In the genomic region with DNA sequence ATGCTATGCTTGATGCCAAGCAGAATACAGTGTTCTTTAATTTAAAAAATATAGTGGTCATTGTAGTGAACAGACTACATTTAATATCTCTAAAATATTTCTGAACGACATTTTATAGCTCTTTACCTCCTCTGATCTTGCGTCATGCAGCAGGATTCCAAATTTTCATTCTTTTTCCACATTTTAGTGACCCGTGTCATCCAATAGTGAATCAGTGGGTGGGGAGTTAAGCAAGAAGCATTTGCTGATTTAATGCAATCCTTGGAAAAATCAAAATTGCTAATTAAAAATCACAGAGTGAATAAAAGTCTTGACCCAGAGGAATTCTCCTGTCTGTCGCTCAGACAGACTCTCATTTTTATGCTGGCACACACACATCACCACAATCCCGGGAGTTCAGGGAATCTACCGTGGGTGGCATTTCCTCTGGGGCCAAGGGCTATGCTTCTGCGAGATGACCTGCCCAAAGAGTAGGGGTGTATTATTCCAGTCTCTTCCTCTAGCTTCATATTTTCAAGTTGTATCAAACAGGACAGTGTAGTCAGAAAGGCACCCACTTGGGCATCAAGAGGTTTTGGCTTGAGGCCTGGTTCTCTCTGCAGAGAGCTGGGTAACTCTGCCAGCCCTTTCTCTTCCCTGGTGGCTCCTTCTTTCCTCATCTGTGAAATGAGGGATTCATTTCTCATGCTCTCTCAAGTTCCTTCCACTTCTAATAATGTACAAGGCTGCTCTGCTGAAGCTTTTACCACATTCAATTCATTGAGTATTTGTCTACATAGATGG, we compare ENCODE assay signal across 20 cellular contexts. TPM values are rescaled to one million over a fixed set of nuclear protein-coding genes. Genes with fewer than 3 reads are reported as not detected.
DNase-seq lines count a peak whose midpoint lies in the region; ATAC-seq lines count a peak whose summit lies in the region.
"Had no signal": no experiment of that assay in that cellular context is flagged by ENCODE, and none has a peak within 500 bp of the region (broad histone marks: within the 10 kb centered on the region; RNA-seq: fewer than 3 reads in every experiment).

No MANE protein-coding gene starts in this region.

- H3K4me1 Mint-ChIP-seq in activated T-helper 2 cell treated with anti-CD3 and anti-CD28 coated beads, Interferon-gamma antibody, Interleukin-2, Interleukin-4, amounts not matched to agents 10 μg/mL and 5 μg/mL and 100 μg/mL, durations not matched to agents 14 hours and 24 hours and 36 hours (ENCODE audit: low read depth): peaks cover 10% of the 10 kb centered on the region
- H3K4me1 Mint-ChIP-seq: CD14-positive monocyte, T-cell had no signal

- peaks cover 3% of the 10 kb centered on the region for H3K9me3 Mint-ChIP-seq in activated T-helper 2 cell treated with anti-CD3 and anti-CD28 coated beads, Interferon-gamma antibody, Interleukin-2, Interleukin-4, amounts not matched to agents 10 μg/mL and 5 μg/mL and 100 μg/mL, durations not matched to agents 14 hours and 24 hours and 36 hours
- H3K9me3 Mint-ChIP-seq: T-cell had no signal

- H3K9me3 ChIP-seq in mesenchymal stem cell (ENCODE audit: control insufficient read depth, low read length): no peaks in the 10 kb centered on the region
- H3K9me3 ChIP-seq: Caco-2 had no signal

- H3K23ac ChIP-seq in mesenchymal stem cell (ENCODE audit: low read length in 2 of 2): no peak overlapping the region

- H3K18ac ChIP-seq in mesenchymal stem cell (ENCODE audit: low read depth in 1 of 2, low read length in 2 of 2): no peak overlapping the region

- H2BK15ac ChIP-seq in mesenchymal stem cell (ENCODE audit: low read depth, poor library complexity, severe bottlenecking): no peak overlapping the region

- H3K4me3 ChIP-seq in mesenchymal stem cell (ENCODE audit: insufficient read depth in 1 of 2, low read depth in 1 of 2, low read length in 2 of 2): no peak overlapping the region

- no peak overlapping the region for H2AK5ac ChIP-seq in mesenchymal stem cell (ENCODE audit: low read length, severe bottlenecking)

- no peak for ATAC-seq in HG03159 (IDR thresholded peaks at IDR 0.05; ENCODE audit: unreplicated experiment)
- ATAC-seq: HCT116, T-cell had no signal

- no peak overlapping the region for H3K4ac ChIP-seq in mesenchymal stem cell (ENCODE audit: low read depth in 1 of 2, low read length in 2 of 2)

- H3K27me3 Mint-ChIP-seq in activated T-helper 2 cell treated with anti-CD3 and anti-CD28 coated beads, Interferon-gamma antibody, Interleukin-2, Interleukin-4, amounts not matched to agents 10 μg/mL and 5 μg/mL and 100 μg/mL, durations not matched to agents 14 hours and 24 hours and 36 hours (ENCODE audit: low read depth): peaks cover 7% of the 10 kb centered on the region

- peak; percentile 11 for DNase-seq in NCI-H1105 treated with DMSO at 0.1 percent for 48 hours (lab: John Stamatoyannopoulos, UW)
- no peak for DNase-seq in NCI-H1105 (lab: John Stamatoyannopoulos, UW)
- DNase-seq in EH (ENCODE audit: low read depth): peak; percentile 25
- DNase-seq in RPMI7951 (ENCODE audit: low read depth): peak; percentile 4
- no peak for DNase-seq in mesenchymal stem cell
- DNase-seq in SW 1271 (lab: John Stamatoyannopoulos, UW): no peak
- no peak for DNase-seq in activated T-helper 2 cell treated with anti-CD3 and anti-CD28 coated beads, Interferon-gamma antibody, Interleukin-2, Interleukin-4, amounts not matched to agents 10 μg/mL and 5 μg/mL and 100 μg/mL, durations not matched to agents 14 hours and 24 hours and 36 hours (ENCODE audit: low spot score)
- DNase-seq: 8988T, Caco-2, NCI-H1092 treated with DMSO at 0.1 percent for 48 hours, NCI-H187, NCI-H510A, OCI-M1, T-cell had no signal

- no peak overlapping the region for H3K27ac Mint-ChIP-seq in activated T-helper 2 cell treated with anti-CD3 and anti-CD28 coated beads, Interferon-gamma antibody, Interleukin-2, Interleukin-4, amounts not matched to agents 10 μg/mL and 5 μg/mL and 100 μg/mL, durations not matched to agents 14 hours and 24 hours and 36 hours
- H3K27ac Mint-ChIP-seq: T-cell had no signal

- no peak overlapping the region for H3K4me3 Mint-ChIP-seq in activated T-helper 2 cell treated with anti-CD3 and anti-CD28 coated beads, Interferon-gamma antibody, Interleukin-2, Interleukin-4, amounts not matched to agents 10 μg/mL and 5 μg/mL and 100 μg/mL, durations not matched to agents 14 hours and 24 hours and 36 hours (ENCODE audit: low read depth)
- H3K4me3 Mint-ChIP-seq: T-cell had no signal

- peaks cover 0 to 43% of the 10 kb centered on the region in 2 experiments for H3K27me3 ChIP-seq in mesenchymal stem cell (ENCODE audit: control insufficient read depth in 1 of 2, insufficient read depth in 1 of 2, low read length in 2 of 2)

- H2AFZ ChIP-seq in mesenchymal stem cell (ENCODE audit: low read depth, low read length): no peak overlapping the region

- peak overlapping the region; percentile 57 for H3K9ac ChIP-seq in mesenchymal stem cell (ENCODE audit: low read length)

- no peaks in the 10 kb centered on the region for H3K36me3 Mint-ChIP-seq in activated T-helper 2 cell treated with anti-CD3 and anti-CD28 coated beads, Interferon-gamma antibody, Interleukin-2, Interleukin-4, amounts not matched to agents 10 μg/mL and 5 μg/mL and 100 μg/mL, durations not matched to agents 14 hours and 24 hours and 36 hours (ENCODE audit: low read depth)
- H3K36me3 Mint-ChIP-seq: CD14-positive monocyte, T-cell had no signal

- H2BK120ac ChIP-seq in mesenchymal stem cell (ENCODE audit: low read depth, low read length): no peak overlapping the region

- WGBS in mesenchymal stem cell: 96% methylated on average over 2 of the region's 7 CpGs

- H3K14ac ChIP-seq in mesenchymal stem cell (ENCODE audit: low read length in 2 of 2): no peak overlapping the region

- H3K27ac ChIP-seq in mesenchymal stem cell (ENCODE audit: low read length, poor library complexity, severe bottlenecking): no peak overlapping the region
- H3K27ac ChIP-seq: RWPE1 had no signal

- no peaks in the 10 kb centered on the region for H3K79me1 ChIP-seq in mesenchymal stem cell (replicated peaks; ENCODE audit: low read length, poor library complexity, severe bottlenecking)

- H4K8ac ChIP-seq in mesenchymal stem cell (ENCODE audit: low read length): no peak overlapping the region

- no peaks in the 10 kb centered on the region for H3K36me3 ChIP-seq in mesenchymal stem cell (ENCODE audit: control insufficient read depth in 1 of 2, insufficient read depth in 2 of 2, low read depth in 1 of 2, low read length in 2 of 2)

- no peak overlapping the region for H2BK5ac ChIP-seq in mesenchymal stem cell (ENCODE audit: low read depth, low read length, poor library complexity, severe bottlenecking)

- intact Hi-C loops in activated T-helper 2 cell treated with anti-CD3 and anti-CD28 coated beads, Interferon-gamma antibody, Interleukin-2, Interleukin-4, amounts not matched to agents 10 μg/mL and 5 μg/mL and 100 μg/mL, durations not matched to agents 14 hours and 24 hours and 36 hours (cut with micrococcal nuclease): no loop called here

- H3K4me2 ChIP-seq in mesenchymal stem cell (ENCODE audit: low read length, poor library complexity, severe bottlenecking): no peak overlapping the region

- no peak overlapping the region for H2BK12ac ChIP-seq in mesenchymal stem cell (ENCODE audit: low read length in 2 of 2)

- H3K4me1 ChIP-seq in mesenchymal stem cell (ENCODE audit: control insufficient read depth, insufficient read depth, low read depth, low read length): no peaks in the 10 kb centered on the region
- H3K4me1 ChIP-seq: Caco-2 had no signal

- H4K91ac ChIP-seq in mesenchymal stem cell (ENCODE audit: low read length): no peak overlapping the region

RNA-seq across cellular contexts. Expression of gene OTP, which starts 24.8 kb away (rescaled TPM):
- under 0.01 TPM in 1 of 2 replicates, not detected in the other for total RNA-seq in RPMI7951 (2014; rRNA removed; shearing (Covaris generic))
- polyA plus RNA-seq in mesenchymal stem cell (2013, experiment 1 of 2): not detected
- not detected for polyA plus RNA-seq in mesenchymal stem cell (2013, experiment 2 of 2)
- not detected in 2 replicates for total RNA-seq in activated T-helper 2 cell treated with anti-CD3 and anti-CD28 coated beads, Interferon-gamma antibody, Interleukin-2, Interleukin-4, amounts not matched to agents 10 μg/mL and 5 μg/mL and 100 μg/mL, durations not matched to agents 14 hours and 24 hours and 36 hours
- total RNA-seq: HT-29, SK-MEL-5, T-cell had no signal
- polyA plus RNA-seq: CD14-positive monocyte had no signal

Comparison
In these comparisons a context has a peak if more than half of its experiments do, and no peak if none do; other contexts are left out.
1. DNase-seq: peak in NCI-H1105 treated with DMSO at 0.1 percent for 48 hours (single experiment), EH (single experiment) and RPMI7951 (single experiment); none in NCI-H1105 (single experiment), mesenchymal stem cell (single experiment), SW 1271 (0 of 2) and activated T-helper 2 cell treated with anti-CD3 and anti-CD28 coated beads, Interferon-gamma antibody, Interleukin-2, Interleukin-4, amounts not matched to agents 10 μg/mL and 5 μg/mL and 100 μg/mL, durations not matched to agents 14 hours and 24 hours and 36 hours (single experiment).